Comparison of ENCODE assay signal across 1 cellular context in the genomic region with DNA sequence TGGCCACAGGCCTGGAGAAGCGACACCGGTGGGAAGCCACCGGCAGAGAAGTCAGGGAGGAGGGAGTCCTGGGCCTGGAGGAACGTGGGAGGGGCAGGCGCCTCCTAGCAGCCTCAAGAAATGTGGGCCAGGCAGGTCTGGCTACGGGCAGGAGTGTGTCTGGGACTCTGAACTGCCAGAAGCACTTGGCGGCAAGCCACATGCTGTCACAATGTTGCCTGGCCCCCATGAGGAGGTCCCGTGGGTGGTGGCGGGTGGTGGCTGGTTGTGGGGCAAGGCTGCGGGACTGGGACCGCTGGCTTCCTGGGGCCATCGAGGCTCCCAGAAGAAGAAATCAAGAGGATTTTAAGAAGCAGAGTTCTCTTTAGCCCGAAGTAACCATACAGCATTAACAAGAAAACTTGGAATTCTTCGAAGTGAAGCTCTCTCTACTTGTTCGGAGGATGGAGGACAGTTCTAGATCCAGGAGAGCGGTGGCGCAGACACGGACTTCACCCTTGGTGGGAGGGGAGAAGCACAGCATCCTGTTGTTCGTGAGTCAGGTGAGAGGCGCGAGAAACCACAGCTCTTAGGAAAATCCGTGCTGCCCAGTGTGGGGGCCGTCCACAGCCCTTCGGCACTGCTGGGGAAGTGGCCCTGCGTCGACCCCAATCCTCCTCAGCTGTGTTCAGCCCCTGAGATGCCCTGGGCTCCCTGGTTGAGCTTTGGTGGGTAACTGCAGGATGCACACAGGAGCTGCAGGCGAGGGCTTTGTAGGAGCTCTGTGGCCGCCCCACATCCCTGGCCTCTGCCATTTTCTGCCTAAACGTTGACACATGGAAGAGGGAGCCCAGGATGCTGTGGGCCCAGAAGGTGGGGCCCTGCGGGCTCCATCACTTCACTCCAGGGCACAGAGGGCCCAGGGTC.
TF ChIP-seq lines count a peak whose summit lies in the region.

No MANE protein-coding gene starts in this region.

TF ChIP-seq in HepG2, 621 proteins besides CTCF, POLR2A, EP300 and RAD21 (continues in another document):
- TF ChIP-seq, protein P1, sequence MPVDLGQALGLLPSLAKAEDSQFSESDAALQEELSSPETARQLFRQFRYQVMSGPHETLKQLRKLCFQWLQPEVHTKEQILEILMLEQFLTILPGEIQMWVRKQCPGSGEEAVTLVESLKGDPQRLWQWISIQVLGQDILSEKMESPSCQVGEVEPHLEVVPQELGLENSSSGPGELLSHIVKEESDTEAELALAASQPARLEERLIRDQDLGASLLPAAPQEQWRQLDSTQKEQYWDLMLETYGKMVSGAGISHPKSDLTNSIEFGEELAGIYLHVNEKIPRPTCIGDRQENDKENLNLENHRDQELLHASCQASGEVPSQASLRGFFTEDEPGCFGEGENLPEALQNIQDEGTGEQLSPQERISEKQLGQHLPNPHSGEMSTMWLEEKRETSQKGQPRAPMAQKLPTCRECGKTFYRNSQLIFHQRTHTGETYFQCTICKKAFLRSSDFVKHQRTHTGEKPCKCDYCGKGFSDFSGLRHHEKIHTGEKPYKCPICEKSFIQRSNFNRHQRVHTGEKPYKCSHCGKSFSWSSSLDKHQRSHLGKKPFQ (CRISPR knock-in tag; IDR thresholded peaks at IDR 0.05; ENCODE audit: insufficient replicate concordance) = no peak
- TF ChIP-seq DMAP1 (CRISPR knock-in tag; IDR thresholded peaks at IDR 0.05) (no peak), AGO2 (optimal IDR thresholded peaks at IDR 0.05; ENCODE audit: low read depth, low read length) (peak; percentile 8), GATAD1 (CRISPR knock-in tag; IDR thresholded peaks at IDR 0.05) (no peak), ZNF589 (CRISPR knock-in tag; conservative IDR thresholded peaks at IDR 0.05) (no peak), NR1H2 (CRISPR knock-in tag; IDR thresholded peaks at IDR 0.05; ENCODE audit: borderline replicate concordance, low read depth) (no peak), CEBPB (IDR thresholded peaks at IDR 0.05; ENCODE audit: borderline replicate concordance, low read depth, low read length) (0 out of 2 replicates have a peak, but pooled peaks have one; percentile 3), PRDM15 (CRISPR knock-in tag; IDR thresholded peaks at IDR 0.05) (no peak), PTBP1 (IDR thresholded peaks at IDR 0.05; ENCODE audit: low read depth, low read length, poor library complexity, severe bottlenecking) (no peak), SRSF1 (optimal IDR thresholded peaks at IDR 0.05; ENCODE audit: low read depth, low read length) (no peak), ADNP (CRISPR knock-in tag; IDR thresholded peaks at IDR 0.05) (no peak), CBFB (CRISPR knock-in tag; IDR thresholded peaks at IDR 0.05) (no peak), AKAP8 (CRISPR knock-in tag; IDR thresholded peaks at IDR 0.05) (no peak), GATAD2A (CRISPR knock-in tag; IDR thresholded peaks at IDR 0.05) (0 out of 2 replicates have a peak, but pooled peaks have one; percentile 13), ZNF777 (CRISPR knock-in tag; IDR thresholded peaks at IDR 0.05) (no peak), FUBP1 (CRISPR knock-in tag; IDR thresholded peaks at IDR 0.05; ENCODE audit: borderline replicate concordance) (no peak), RFX3 (CRISPR knock-in tag; IDR thresholded peaks at IDR 0.05) (no peak), ZNF12 (CRISPR knock-in tag; IDR thresholded peaks at IDR 0.05) (no peak), ZNF121 (CRISPR knock-in tag; IDR thresholded peaks at IDR 0.05) (no peak), MAF1 (CRISPR knock-in tag; IDR thresholded peaks at IDR 0.05; ENCODE audit: borderline replicate concordance) (no peak), HMGXB4 (CRISPR knock-in tag; IDR thresholded peaks at IDR 0.05; ENCODE audit: borderline replicate concordance in 1 of 2, low read depth in 1 of 2) (no peak), ZNF484 (CRISPR knock-in tag; IDR thresholded peaks at IDR 0.05; ENCODE audit: borderline replicate concordance, low read depth) (no peak), FOXO4 (CRISPR knock-in tag; conservative IDR thresholded peaks at IDR 0.05) (no peak), ZBTB1 (CRISPR knock-in tag; IDR thresholded peaks at IDR 0.05; ENCODE audit: borderline replicate concordance) (no peak), ETV6 (CRISPR knock-in tag; conservative IDR thresholded peaks at IDR 0.05) (no peak), SNAPC2 (CRISPR knock-in tag; IDR thresholded peaks at IDR 0.05) (no peak), ZNF607 (CRISPR knock-in tag; IDR thresholded peaks at IDR 0.05; ENCODE audit: borderline replicate concordance) (no peak), ZNF766 (CRISPR knock-in tag; IDR thresholded peaks at IDR 0.05; ENCODE audit: borderline replicate concordance) (no peak), LBX2 (CRISPR knock-in tag; IDR thresholded peaks at IDR 0.05; ENCODE audit: borderline replicate concordance) (no peak), RAD51 (IDR thresholded peaks at IDR 0.05; ENCODE audit: borderline replicate concordance) (no peak), ZNF572 (CRISPR knock-in tag; IDR thresholded peaks at IDR 0.05) (no peak), TSC22D2 (CRISPR knock-in tag; IDR thresholded peaks at IDR 0.05; ENCODE audit: borderline replicate concordance) (no peak), HBP1 (CRISPR knock-in tag; IDR thresholded peaks at IDR 0.05; ENCODE audit: low read depth) (no peak), ZMYM4 (CRISPR knock-in tag; IDR thresholded peaks at IDR 0.05) (no peak)
- TF ChIP-seq, protein P2, sequence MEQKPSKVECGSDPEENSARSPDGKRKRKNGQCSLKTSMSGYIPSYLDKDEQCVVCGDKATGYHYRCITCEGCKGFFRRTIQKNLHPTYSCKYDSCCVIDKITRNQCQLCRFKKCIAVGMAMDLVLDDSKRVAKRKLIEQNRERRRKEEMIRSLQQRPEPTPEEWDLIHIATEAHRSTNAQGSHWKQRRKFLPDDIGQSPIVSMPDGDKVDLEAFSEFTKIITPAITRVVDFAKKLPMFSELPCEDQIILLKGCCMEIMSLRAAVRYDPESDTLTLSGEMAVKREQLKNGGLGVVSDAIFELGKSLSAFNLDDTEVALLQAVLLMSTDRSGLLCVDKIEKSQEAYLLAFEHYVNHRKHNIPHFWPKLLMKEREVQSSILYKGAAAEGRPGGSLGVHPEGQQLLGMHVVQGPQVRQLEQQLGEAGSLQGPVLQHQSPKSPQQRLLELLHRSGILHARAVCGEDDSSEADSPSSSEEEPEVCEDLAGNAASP (CRISPR knock-in tag; IDR thresholded peaks at IDR 0.05; ENCODE audit: borderline replicate concordance) = no peak
- TF ChIP-seq, protein P3, sequence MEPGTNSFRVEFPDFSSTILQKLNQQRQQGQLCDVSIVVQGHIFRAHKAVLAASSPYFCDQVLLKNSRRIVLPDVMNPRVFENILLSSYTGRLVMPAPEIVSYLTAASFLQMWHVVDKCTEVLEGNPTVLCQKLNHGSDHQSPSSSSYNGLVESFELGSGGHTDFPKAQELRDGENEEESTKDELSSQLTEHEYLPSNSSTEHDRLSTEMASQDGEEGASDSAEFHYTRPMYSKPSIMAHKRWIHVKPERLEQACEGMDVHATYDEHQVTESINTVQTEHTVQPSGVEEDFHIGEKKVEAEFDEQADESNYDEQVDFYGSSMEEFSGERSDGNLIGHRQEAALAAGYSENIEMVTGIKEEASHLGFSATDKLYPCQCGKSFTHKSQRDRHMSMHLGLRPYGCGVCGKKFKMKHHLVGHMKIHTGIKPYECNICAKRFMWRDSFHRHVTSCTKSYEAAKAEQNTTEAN (CRISPR knock-in tag; conservative IDR thresholded peaks at IDR 0.05) = no peak
- TF ChIP-seq, protein P4, sequence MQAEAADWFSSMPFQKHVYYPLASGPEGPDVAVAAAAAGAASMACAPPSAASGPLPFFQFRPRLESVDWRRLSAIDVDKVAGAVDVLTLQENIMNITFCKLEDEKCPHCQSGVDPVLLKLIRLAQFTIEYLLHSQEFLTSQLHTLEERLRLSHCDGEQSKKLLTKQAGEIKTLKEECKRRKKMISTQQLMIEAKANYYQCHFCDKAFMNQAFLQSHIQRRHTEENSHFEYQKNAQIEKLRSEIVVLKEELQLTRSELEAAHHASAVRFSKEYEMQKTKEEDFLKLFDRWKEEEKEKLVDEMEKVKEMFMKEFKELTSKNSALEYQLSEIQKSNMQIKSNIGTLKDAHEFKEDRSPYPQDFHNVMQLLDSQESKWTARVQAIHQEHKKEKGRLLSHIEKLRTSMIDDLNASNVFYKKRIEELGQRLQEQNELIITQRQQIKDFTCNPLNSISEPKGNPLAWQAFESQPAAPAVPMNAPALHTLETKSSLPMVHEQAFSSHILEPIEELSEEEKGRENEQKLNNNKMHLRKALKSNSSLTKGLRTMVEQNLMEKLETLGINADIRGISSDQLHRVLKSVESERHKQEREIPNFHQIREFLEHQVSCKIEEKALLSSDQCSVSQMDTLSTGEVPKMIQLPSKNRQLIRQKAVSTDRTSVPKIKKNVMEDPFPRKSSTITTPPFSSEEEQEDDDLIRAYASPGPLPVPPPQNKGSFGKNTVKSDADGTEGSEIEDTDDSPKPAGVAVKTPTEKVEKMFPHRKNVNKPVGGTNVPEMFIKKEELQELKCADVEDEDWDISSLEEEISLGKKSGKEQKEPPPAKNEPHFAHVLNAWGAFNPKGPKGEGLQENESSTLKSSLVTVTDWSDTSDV (CRISPR knock-in tag; IDR thresholded peaks at IDR 0.05) = no peak
